In the genomic region with DNA sequence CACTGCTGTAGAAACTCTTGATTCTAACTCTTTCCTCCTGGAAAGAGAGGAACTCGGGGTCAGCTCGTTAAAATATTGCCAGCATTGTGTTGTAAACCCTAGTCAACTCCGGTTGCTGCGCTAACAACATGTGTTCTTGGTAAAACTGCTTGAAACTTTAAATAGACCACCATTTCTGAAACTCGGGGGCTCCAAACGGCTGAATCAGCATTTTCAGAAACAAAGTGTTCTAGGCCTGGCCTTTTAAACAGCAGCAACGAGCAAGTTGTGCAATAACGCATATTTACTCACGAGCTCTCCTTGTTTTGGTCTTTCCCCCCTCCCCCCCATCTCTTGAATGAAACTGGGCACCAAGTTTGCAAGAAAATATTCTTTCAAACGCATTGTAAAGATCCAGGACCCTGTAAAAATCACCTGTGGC, we compare ENCODE assay signal across 8 cellular contexts. TPM values are rescaled to one million over a fixed set of nuclear protein-coding genes. Genes with fewer than 3 reads are reported as not detected.
DNase-seq lines count a peak whose midpoint lies in the region; ATAC-seq and TF ChIP-seq lines count a peak whose summit lies in the region.

No MANE protein-coding gene starts in this region.

- ATAC-seq in activated CD4-positive, CD25-positive, alpha-beta regulatory T cell treated with anti-CD3 and anti-CD28 coated beads, Interleukin-2, amount 50 U/mL, for 24 hours, result no peak
- no peak for ATAC-seq in HG03045 (IDR thresholded peaks at IDR 0.05; ENCODE audit: unreplicated experiment)

- peaks cover 62% of the 10 kb centered on the region for H3K27me3 Mint-ChIP-seq in activated T-cell treated with anti-CD3 and anti-CD28 coated beads, Interleukin-2, amount 50 U/mL, for 24 hours

- H3K4me3 ChIP-seq in adipocyte (ENCODE audit: low read length) (peak overlapping the region; percentile 83), kidney epithelial cell (ENCODE audit: low read depth, low read length) (peak overlapping the region; percentile 65), thyroid gland (replicated peaks in 1 of 3) (peak overlapping the region in 2 of 3 donors; percentile 6 to 32)

- no peaks in the 10 kb centered on the region for H3K9me3 Mint-ChIP-seq in activated T-cell treated with anti-CD3 and anti-CD28 coated beads, Interleukin-2, amount 50 U/mL, for 24 hours

- H3K27ac ChIP-seq in thyroid gland, result peak overlapping the region in 2 of 3 donors; percentile 0 to 20

- DNase-seq in activated T-cell treated with anti-CD3 and anti-CD28 coated beads, Interleukin-2, amount 50 U/mL, for 24 hours, result no peak
- DNase-seq in activated T-cell treated with anti-CD3 and anti-CD28 coated beads, Interleukin-2, amount 50 U/mL, for 48 hours, result no peak
- DNase-seq in adipocyte (ENCODE audit: low read depth), result peak; percentile 74
- no peak for DNase-seq in kidney epithelial cell (ENCODE audit: low read depth)
- DNase-seq in thyroid gland, result no peak
- no peak for DNase-seq in HuH-7 (ENCODE audit: low spot score)

- peak overlapping the region; percentile 88 for H3K9ac ChIP-seq in adipocyte (ENCODE audit: low read length)

- WGBS in thyroid gland, 2 donors, result 31 to 43% methylated on average over 10 of the region's 10 CpGs

- TF ChIP-seq CTCF in kidney epithelial cell (IDR thresholded peaks at IDR 0.05; ENCODE audit: insufficient read depth, low read length, poor library complexity, severe bottlenecking) (no peak), thyroid gland (IDR thresholded peaks at IDR 0.05) (no peak)

- peaks cover 22% of the 10 kb centered on the region for H3K4me1 ChIP-seq in adipocyte (ENCODE audit: control insufficient read depth, insufficient read depth, low read length)
- H3K4me1 ChIP-seq in thyroid gland, result no peaks in the 10 kb centered on the region

- peaks cover 14% of the 10 kb centered on the region for H3K4me1 Mint-ChIP-seq in activated T-cell treated with anti-CD3 and anti-CD28 coated beads, Interleukin-2, amount 50 U/mL, for 24 hours (ENCODE audit: low read depth)

- no peak for TF ChIP-seq POLR2A in thyroid gland (IDR thresholded peaks at IDR 0.05)

- intact Hi-C loops in thyroid gland (cut with DNase I), result no loop called here

- H3K36me3 ChIP-seq in adipocyte (ENCODE audit: control insufficient read depth, insufficient read depth, low read length, severe bottlenecking) (no peaks in the 10 kb centered on the region), kidney epithelial cell (ENCODE audit: control insufficient read depth, insufficient read depth, low read length) (no peaks in the 10 kb centered on the region), thyroid gland (no peaks in the 10 kb centered on the region)

- no peaks in the 10 kb centered on the region for H3K36me3 Mint-ChIP-seq in activated T-cell treated with anti-CD3 and anti-CD28 coated beads, Interleukin-2, amount 50 U/mL, for 24 hours (ENCODE audit: low read depth)

- peak overlapping the region; percentile 9 for H3K27ac Mint-ChIP-seq in activated T-cell treated with anti-CD3 and anti-CD28 coated beads, Interleukin-2, amount 50 U/mL, for 24 hours

- H3K4me3 Mint-ChIP-seq in activated T-cell treated with anti-CD3 and anti-CD28 coated beads, Interleukin-2, amount 50 U/mL, for 24 hours, result peak overlapping the region; percentile 78

- no peaks in the 10 kb centered on the region for H3K9me3 ChIP-seq in adipocyte (ENCODE audit: control insufficient read depth, low read length)
- no peaks in the 10 kb centered on the region for H3K9me3 ChIP-seq in thyroid gland

- no peaks in the 10 kb centered on the region for H3K27me3 ChIP-seq in adipocyte (replicated peaks; ENCODE audit: control insufficient read depth, insufficient read depth, low read length)
- no peaks in the 10 kb centered on the region for H3K27me3 ChIP-seq in kidney epithelial cell (ENCODE audit: control insufficient read depth, insufficient read depth, low read length)
- H3K27me3 ChIP-seq in thyroid gland, result no peaks in the 10 kb centered on the region

RNA-seq across cellular contexts. Expression of a gene that starts 9.2 kb away (rescaled TPM):
- 86.3 and 90.6 TPM in 2 replicates for total RNA-seq in kidney epithelial cell
- total RNA-seq in thyroid gland, result 10 to 100 TPM; 21.3 to 99.2 (median 39.6) TPM

Comparison
In these comparisons a context has a peak if more than half of its experiments do, and no peak if none do; other contexts are left out.
1. H3K4me3 ChIP-seq: peak in every context shown above with its lines; median percentile 83 in adipocyte; 65 in kidney epithelial cell; 19 in thyroid gland.